ENCODE assay signal across 14 cellular contexts in the genomic region with DNA sequence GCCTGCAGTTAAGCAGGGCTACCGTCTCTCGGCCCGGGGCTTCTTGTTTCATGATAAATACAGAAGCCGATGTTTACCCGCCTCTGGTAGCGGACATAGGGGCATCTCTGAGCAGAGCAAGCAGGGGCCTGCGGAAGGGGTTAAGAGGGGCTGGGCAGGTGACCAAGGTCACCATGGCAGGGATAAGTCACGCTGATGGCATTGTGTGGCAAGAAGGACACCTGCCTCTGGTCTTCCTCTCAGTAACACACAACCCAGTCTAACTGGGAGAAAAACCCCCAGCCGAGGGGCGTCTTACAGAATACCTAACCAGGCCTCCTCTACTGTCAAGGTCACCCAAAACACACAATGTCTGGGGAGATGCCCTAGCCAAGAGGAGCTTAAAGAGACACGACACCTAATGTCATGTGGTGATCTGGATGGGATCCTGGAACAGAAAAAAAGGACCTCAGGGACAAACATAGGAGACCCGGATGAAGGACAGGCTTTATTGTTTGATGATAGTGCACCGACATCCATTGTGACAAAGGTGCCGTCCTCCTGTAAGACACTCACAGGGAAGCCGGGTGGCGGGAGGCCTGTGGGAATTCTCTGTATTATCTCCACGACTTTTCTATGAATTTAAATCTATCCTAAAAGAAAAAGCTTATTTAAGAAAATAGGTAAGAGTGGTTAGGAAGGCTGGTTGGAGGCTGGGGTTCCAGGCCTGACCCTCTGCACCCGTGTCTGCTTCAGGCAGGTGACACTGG. TPM values are rescaled to one million over a fixed set of nuclear protein-coding genes. Genes with fewer than 3 reads are reported as not detected.
"Had no signal": no experiment of that assay in that cellular context is flagged by ENCODE, and none has a peak within 500 bp of the region (broad histone marks: within the 10 kb centered on the region; RNA-seq: fewer than 3 reads in every experiment).

No MANE protein-coding gene starts in this region.

- H3K4me3 ChIP-seq: colonic mucosa, tibial nerve had no signal

- H3K36me3 ChIP-seq: colonic mucosa, tibial nerve had no signal

- H3K9me3 ChIP-seq: colonic mucosa had no signal

- H3K27ac ChIP-seq: colonic mucosa, tibial nerve, VCaP had no signal

- ATAC-seq: activated CD8-positive, alpha-beta T cell treated with anti-CD3 and anti-CD28 coated beads for 36 hours; natural killer cell treated with Interleukin-12 subunit alpha and Interleukin-12 subunit beta and Interleukin-15 and Interleukin-18, amount 100 ng/mL, for 72 hours; T-cell had no signal

- DNase-seq: activated CD4-positive, alpha-beta T cell treated with anti-CD3 and anti-CD28 coated beads for 4 hours; activated CD8-positive, alpha-beta memory T cell treated with anti-CD3 and anti-CD28 coated beads, Interleukin-2, amount 50 U/mL, for 48 hours; activated CD8-positive, alpha-beta T cell treated with anti-CD3 and anti-CD28 coated beads for 36 hours; activated naive CD8-positive, alpha-beta T cell treated with anti-CD3 and anti-CD28 coated beads, Interleukin-2, amount 10 ng/mL, durations not matched to agents 7 days and 5 days; colonic mucosa; foreskin melanocyte; head of caudate nucleus; occipital lobe; stimulated activated CD4-positive, alpha-beta T cell treated with anti-CD3 and anti-CD28 coated beads, Interleukin-4, amount 100 ng/mL, for 4 hours; T-cell; T1000 had no signal

- H3K27me3 ChIP-seq: colonic mucosa, tibial nerve had no signal

RNA-seq across cellular contexts. Expression of a gene that starts 24.8 kb away (rescaled TPM):
- total RNA-seq: natural killer cell treated with Interleukin-12 subunit alpha and Interleukin-12 subunit beta and Interleukin-15 and Interleukin-18, amount 100 ng/mL, for 72 hours had no signal
